Comparison of ENCODE assay signal across 14 cellular contexts in genomic region chr7:111126987-111127386, GRCh38. TPM values are rescaled to one million over a fixed set of nuclear protein-coding genes. Genes with fewer than 3 reads are reported as not detected.
DNase-seq lines count a peak whose midpoint lies in the region; TF ChIP-seq lines count a peak whose summit lies in the region.
"Had no signal": no experiment of that assay in that cellular context is flagged by ENCODE, and none has a peak within 500 bp of the region (broad histone marks: within the 10 kb centered on the region; RNA-seq: fewer than 3 reads in every experiment).

No MANE protein-coding gene starts in this region.

- no peak overlapping the region for H3K4me2 ChIP-seq in mesenchymal stem cell (ENCODE audit: low read length, poor library complexity, severe bottlenecking)

- in situ Hi-C loops in brain microvascular endothelial cell (cut with HindIII; ENCODE audit: low pct_ligation_motif_present, low sequenced_read_pairs) = no loop called here

- H2BK120ac ChIP-seq in mesenchymal stem cell (ENCODE audit: low read depth, low read length) = no peak overlapping the region

- no peaks in the 10 kb centered on the region for H3K4me1 ChIP-seq in mesenchymal stem cell (ENCODE audit: control insufficient read depth, insufficient read depth, low read depth, low read length)

- no peak overlapping the region for H3K23ac ChIP-seq in mesenchymal stem cell (ENCODE audit: low read length in 2 of 2)

- H2BK5ac ChIP-seq in mesenchymal stem cell (ENCODE audit: low read depth, low read length, poor library complexity, severe bottlenecking) = no peak overlapping the region

- H3K4ac ChIP-seq in mesenchymal stem cell (ENCODE audit: low read depth in 1 of 2, low read length in 2 of 2) = no peak overlapping the region

- no peak overlapping the region for H2AFZ ChIP-seq in mesenchymal stem cell (ENCODE audit: low read depth, low read length)

- no peak overlapping the region for H2BK15ac ChIP-seq in mesenchymal stem cell (ENCODE audit: low read depth, poor library complexity, severe bottlenecking)

- H3K27ac ChIP-seq in brain microvascular endothelial cell = no peak overlapping the region
- no peak overlapping the region for H3K27ac ChIP-seq in mesenchymal stem cell (ENCODE audit: low read length, poor library complexity, severe bottlenecking)
- H3K27ac ChIP-seq: epithelial cell of prostate, SK-N-MC had no signal

- no peak overlapping the region for H3K9ac ChIP-seq in mesenchymal stem cell (ENCODE audit: low read length)

- no peak overlapping the region for H2BK12ac ChIP-seq in mesenchymal stem cell (ENCODE audit: low read length in 2 of 2)

- DNase-seq in GM04504 (ENCODE audit: low read depth) (peak; percentile 30), NCI-H526 treated with DMSO at 0.1 percent for 48 hours (lab: John Stamatoyannopoulos, UW) (peak; percentile 95), brain microvascular endothelial cell (peak; percentile 57), mesenchymal stem cell (peak; percentile 43), SK-N-DZ (ENCODE audit: low spot score) (no peak), cerebellar cortex (ENCODE audit: low spot score) (no peak), activated gamma-delta T cell (lab: John Stamatoyannopoulos, UW) (no peak), NCI-H2227 (lab: John Stamatoyannopoulos, UW; ENCODE audit: unreplicated experiment) (no peak)
- DNase-seq: activated CD8-positive, alpha-beta memory T cell treated with anti-CD3 and anti-CD28 coated beads, Interleukin-2, amount 10 ng/mL, durations not matched to agents 7 days and 5 days; activated naive CD4-positive, alpha-beta T cell treated with anti-CD3 and anti-CD28 coated beads for 36 hours; hypothalamus; stimulated activated naive CD8-positive, alpha-beta T cell treated with anti-CD3 and anti-CD28 coated beads, Interleukin-15, amount 100 ng/mL, for 72 hours had no signal

- H3K36me3 ChIP-seq in brain microvascular endothelial cell (replicated peaks) = no peaks in the 10 kb centered on the region
- H3K36me3 ChIP-seq in mesenchymal stem cell (ENCODE audit: control insufficient read depth in 1 of 2, insufficient read depth in 2 of 2, low read depth in 1 of 2, low read length in 2 of 2) = no peaks in the 10 kb centered on the region

- no peaks in the 10 kb centered on the region for H3K9me3 ChIP-seq in mesenchymal stem cell (ENCODE audit: control insufficient read depth, low read length)

- H3K14ac ChIP-seq in mesenchymal stem cell (ENCODE audit: low read length in 2 of 2) = no peak overlapping the region

- H3K27me3 ChIP-seq in brain microvascular endothelial cell (replicated peaks) (no peaks in the 10 kb centered on the region), mesenchymal stem cell (ENCODE audit: control insufficient read depth in 1 of 2, insufficient read depth in 1 of 2, low read length in 2 of 2) (no peaks in the 10 kb centered on the region)

- no peak overlapping the region for H3K18ac ChIP-seq in mesenchymal stem cell (ENCODE audit: low read depth in 1 of 2, low read length in 2 of 2)

- H2AK5ac ChIP-seq in mesenchymal stem cell (ENCODE audit: low read length, severe bottlenecking) = no peak overlapping the region

- no peak overlapping the region for H4K8ac ChIP-seq in mesenchymal stem cell (ENCODE audit: low read length)

- TF ChIP-seq CTCF in brain microvascular endothelial cell (IDR thresholded peaks at IDR 0.05; ENCODE audit: low read depth, low read length, missing control alignments) = no peak

- H3K79me1 ChIP-seq in mesenchymal stem cell (replicated peaks; ENCODE audit: low read length, poor library complexity, severe bottlenecking) = no peaks in the 10 kb centered on the region

- no peak overlapping the region for H3K4me3 ChIP-seq in brain microvascular endothelial cell (ENCODE audit: low read depth, low read length)
- no peak overlapping the region for H3K4me3 ChIP-seq in mesenchymal stem cell (ENCODE audit: insufficient read depth in 1 of 2, low read depth in 1 of 2, low read length in 2 of 2)
- H3K4me3 ChIP-seq: SK-N-MC had no signal

- H4K91ac ChIP-seq in mesenchymal stem cell (ENCODE audit: low read length) = no peak overlapping the region

- WGBS in mesenchymal stem cell = 22% methylated on average over 3 of the region's 3 CpGs

RNA-seq across cellular contexts. Expression of gene LRRN3, which starts 36.1 kb away (rescaled TPM):
- 0.15 TPM for polyA plus RNA-seq in mesenchymal stem cell (2013, experiment 1 of 2)
- 0.21 TPM for polyA plus RNA-seq in mesenchymal stem cell (2013, experiment 2 of 2)
- 152 and 177 TPM in 2 replicates for polyA plus RNA-seq in SK-N-DZ (2014; cell fraction: cytosol; rRNA removed)
- 77.9 and 99.7 TPM in 2 replicates for polyA plus RNA-seq in SK-N-DZ (2014; cell fraction: nucleus; rRNA removed)

Comparison
In these comparisons a context has a peak if more than half of its experiments do, and no peak if none do; other contexts are left out.
1. DNase-seq: peak in GM04504 (single experiment), NCI-H526 treated with DMSO at 0.1 percent for 48 hours (single experiment), brain microvascular endothelial cell (single experiment) and mesenchymal stem cell (single experiment); none in SK-N-DZ (single experiment), cerebellar cortex (single experiment), activated gamma-delta T cell (single experiment) and NCI-H2227 (single experiment).